Comparison of ENCODE assay signal across 11 cellular contexts in genomic region chr14:90381011-90381790, GRCh38. TPM values are rescaled to one million over a fixed set of nuclear protein-coding genes. Genes with fewer than 3 reads are reported as not detected.
DNase-seq lines count a peak whose midpoint lies in the region; ATAC-seq, FAIRE-seq and TF ChIP-seq lines count a peak whose summit lies in the region.
"Had no signal": no experiment of that assay in that cellular context is flagged by ENCODE, and none has a peak within 500 bp of the region (broad histone marks: within the 10 kb centered on the region; RNA-seq: fewer than 3 reads in every experiment).

No MANE protein-coding gene starts in this region.

- whole genome bisulfite sequencing in small intestine, 3 donors = 32 to 50% (median 43%) methylated on average over 8 of the region's 8 CpGs

- no peaks in the 10 kb centered on the region for H3K27me3 ChIP-seq in WERI-Rb-1 (ENCODE audit: insufficient read depth, low read depth, severe bottlenecking)
- H3K27me3 ChIP-seq in small intestine (ENCODE audit: control insufficient read depth in 2 of 2, insufficient read depth in 2 of 2, low read length in 2 of 2) = no peaks in the 10 kb centered on the region

- H3K27ac ChIP-seq in WERI-Rb-1 = no peak overlapping the region
- H3K27ac ChIP-seq in small intestine (ENCODE audit: low read depth in 1 of 2, low read length in 1 of 2) = peak overlapping the region; percentile 75 to 99

- no peak overlapping the region for H3K27ac Mint-ChIP-seq in stimulated activated naive CD8-positive, alpha-beta T cell treated with anti-CD3 and anti-CD28 coated beads, Interleukin-15, amount 100 ng/mL, for 72 hours

- no peak overlapping the region for H3K4me3 Mint-ChIP-seq in stimulated activated naive CD8-positive, alpha-beta T cell treated with anti-CD3 and anti-CD28 coated beads, Interleukin-15, amount 100 ng/mL, for 72 hours

- H3K4me1 ChIP-seq in small intestine (ENCODE audit: control insufficient read depth in 2 of 2, insufficient read depth in 1 of 2, low read depth in 1 of 2, low read length in 1 of 2) = peaks cover 4 to 6% of the 10 kb centered on the region in 2 donors

- no peaks in the 10 kb centered on the region for H3K9me3 Mint-ChIP-seq in stimulated activated naive CD8-positive, alpha-beta T cell treated with anti-CD3 and anti-CD28 coated beads, Interleukin-15, amount 100 ng/mL, for 72 hours

- no peak for TF ChIP-seq CTCF in WERI-Rb-1 (IDR thresholded peaks at IDR 0.05; ENCODE audit: low read depth, low read length)

- no peaks in the 10 kb centered on the region for H3K9me3 ChIP-seq in WERI-Rb-1 (ENCODE audit: severe bottlenecking)
- H3K9me3 ChIP-seq in small intestine (ENCODE audit: control insufficient read depth, low read depth) = no peaks in the 10 kb centered on the region

- H3K36me3 ChIP-seq in WERI-Rb-1 (no peaks in the 10 kb centered on the region), small intestine (ENCODE audit: control insufficient read depth in 2 of 2, insufficient read depth in 2 of 2, low read length in 2 of 2) (no peaks in the 10 kb centered on the region)

- H3K4me3 ChIP-seq in WERI-Rb-1 (ENCODE audit: low read depth, low read length) (peak overlapping the region; percentile 81), small intestine (ENCODE audit: low read depth in 1 of 2, low read length in 2 of 2) (peak overlapping the region in 1 of 2 donors; percentile 61)

- no peak for ATAC-seq in stimulated activated naive CD8-positive, alpha-beta T cell treated with anti-CD3 and anti-CD28 coated beads, Interleukin-15, amount 100 ng/mL, for 72 hours
- no peak for ATAC-seq in HG02970 (IDR thresholded peaks at IDR 0.05; ENCODE audit: low FRiP score, unreplicated experiment)

- H3K4me1 Mint-ChIP-seq in stimulated activated naive CD8-positive, alpha-beta T cell treated with anti-CD3 and anti-CD28 coated beads, Interleukin-15, amount 100 ng/mL, for 72 hours = peaks cover under 1% of the 10 kb centered on the region

- no peak for FAIRE-seq in small intestine (lab: Jason Lieb, UNC)
- FAIRE-seq: A204.1 had no signal

- no peaks in the 10 kb centered on the region for H3K27me3 Mint-ChIP-seq in stimulated activated naive CD8-positive, alpha-beta T cell treated with anti-CD3 and anti-CD28 coated beads, Interleukin-15, amount 100 ng/mL, for 72 hours

- DNase-seq in DMS53 (lab: John Stamatoyannopoulos, UW) (peak; percentile 59), DMS53 treated with DMSO at 0.1 percent for 48 hours (lab: John Stamatoyannopoulos, UW; ENCODE audit: unreplicated experiment) (no peak), WERI-Rb-1 (peak; percentile 69), inferior parietal cortex (ENCODE audit: extremely low spot score) (peak; percentile 84), small intestine (peak; percentile 88), NCI-H1105 treated with DMSO at 0.1 percent for 48 hours (lab: John Stamatoyannopoulos, UW) (no peak)
- DNase-seq in stimulated activated naive CD8-positive, alpha-beta T cell treated with anti-CD3 and anti-CD28 coated beads, Interleukin-15, amount 100 ng/mL, for 72 hours = no peak
- DNase-seq: KBM-7, kidney glomerular epithelial cell had no signal

RNA-seq across cellular contexts. Expression of gene CALM1, which starts 15.6 kb away (rescaled TPM):
- polyA plus RNA-seq in small intestine = 1,000 to 10,000 TPM in 2 of 3 donors, 100 to 1,000 TPM in 1; 769 to 1,791 (median 1,073) TPM

RNA-seq across cellular contexts. Expression of gene NRDE2, which starts 49.5 kb away (rescaled TPM):
- polyA plus RNA-seq in small intestine = 10 to 100 TPM; 11.2 to 20.0 (median 15.7) TPM

Comparison
In these comparisons a context has a peak if more than half of its experiments do, and no peak if none do; other contexts are left out.
1. DNase-seq: peak in DMS53 (single experiment), WERI-Rb-1 (single experiment), inferior parietal cortex (single experiment) and small intestine (single experiment); none in DMS53 treated with DMSO at 0.1 percent for 48 hours (single experiment), NCI-H1105 treated with DMSO at 0.1 percent for 48 hours (single experiment) and stimulated activated naive CD8-positive, alpha-beta T cell treated with anti-CD3 and anti-CD28 coated beads, Interleukin-15, amount 100 ng/mL, for 72 hours (0 of 2).